9 cellular contexts compared by ENCODE assay signal in genomic region chr3:10941972-10942371, GRCh38. TPM values are rescaled to one million over a fixed set of nuclear protein-coding genes. Genes with fewer than 3 reads are reported as not detected.
A peak's percentile ranks its signal among the peaks of the same experiment; 100 is the strongest.
DNase-seq lines count a peak whose midpoint lies in the region; ATAC-seq and TF ChIP-seq lines count a peak whose summit lies in the region.
"Had no signal": no experiment of that assay in that cellular context is flagged by ENCODE, and none has a peak within 500 bp of the region (broad histone marks: within the 10 kb centered on the region; RNA-seq: fewer than 3 reads in every experiment).

No MANE protein-coding gene starts in this region.

- TF ChIP-seq RAD21 in SK-N-SH (IDR thresholded peaks at IDR 0.05; ENCODE audit: low read length), result peak; percentile 19; the same call in 1 of the 2 replicates

- no CpG with 5 or more reads among the region's 1 CpG for WGBS in SK-N-SH (ENCODE audit: low lambda C conversion rate)

- H3F3A ChIP-seq in SK-N-SH (replicated peaks; ENCODE audit: insufficient read depth), result no peaks in the 10 kb centered on the region

- H3K4me3 ChIP-seq in SK-N-SH (ENCODE audit: low read depth in 2 of 2, low read length in 1 of 2) (no peak overlapping the region), SJCRH30 (no peak overlapping the region), fibroblast of the aortic adventitia (ENCODE audit: low read depth, low read length) (no peak overlapping the region)

- no peaks in the 10 kb centered on the region for H4K20me1 ChIP-seq in SK-N-SH (ENCODE audit: insufficient read depth)

- H3K27me3 ChIP-seq in SK-N-SH (ENCODE audit: insufficient read depth), result no peaks in the 10 kb centered on the region
- no peaks in the 10 kb centered on the region for H3K27me3 ChIP-seq in SJCRH30

- no peak for DNase-seq in SK-N-SH
- DNase-seq in SJCRH30, result peak; percentile 26 to 53
- DNase-seq in fibroblast of the aortic adventitia (ENCODE audit: low read depth), result no peak
- peak; percentile 32 for DNase-seq in stimulated activated CD4-positive, alpha-beta T cell treated with anti-CD3 and anti-CD28 coated beads, Interleukin-4, amount 100 ng/mL, for 1 hour
- DNase-seq in OCI-M2 (lab: John Stamatoyannopoulos, UW; ENCODE audit: unreplicated experiment), result no peak
- DNase-seq in HPDE6-E6E7 (ENCODE audit: extremely low spot score), result no peak

- no peaks in the 10 kb centered on the region for H3K9me2 ChIP-seq in SK-N-SH

- no peak overlapping the region for H3K9ac ChIP-seq in SK-N-SH

- ATAC-seq in SK-N-SH treated with all-trans-retinoic acid at 6 μM for 48 hours (no peak), GM18873 (IDR thresholded peaks at IDR 0.05; ENCODE audit: low FRiP score, unreplicated experiment) (no peak)
- ATAC-seq: activated T-helper 17 cell treated with anti-CD3 and anti-CD28 coated beads, Interleukin-2, amount 50 U/mL, for 72 hours had no signal

- no peak for TF ChIP-seq EP300 in SK-N-SH (IDR thresholded peaks at IDR 0.05; ENCODE audit: borderline replicate concordance in 1 of 2, low read depth in 1 of 2, low read length in 1 of 2)

- peaks cover 0 to 2% of the 10 kb centered on the region in 2 experiments; a peak in 1 of 4 replicates for H3K4me1 ChIP-seq in SK-N-SH (ENCODE audit: control insufficient read depth in 1 of 2, insufficient read depth in 2 of 2, low read depth in 1 of 2, low read length in 1 of 2)
- H3K4me1 ChIP-seq in SJCRH30, result peaks cover 3% of the 10 kb centered on the region; the same call in 1 of the 2 replicates

- no peak overlapping the region for H3K4me2 ChIP-seq in SK-N-SH

- H3K79me2 ChIP-seq in SK-N-SH (ENCODE audit: insufficient read depth), result no peaks in the 10 kb centered on the region

- H3K36me3 ChIP-seq in SK-N-SH (replicated peaks in 1 of 2; ENCODE audit: control insufficient read depth in 1 of 2, insufficient read depth in 2 of 2, low read length in 1 of 2), result no peaks in the 10 kb centered on the region
- no peaks in the 10 kb centered on the region for H3K36me3 ChIP-seq in SJCRH30

- CTCF ChIA-PET in SK-N-SH (lab: Yijun Ruan, JAX), result interaction anchor here (0.5 to 12.7 kb wide), 18 partner anchors 8 to 193 kb away, joined by 3 to 281 read pairs (median 3); no protein-coding TSS in a partner anchor

- TF ChIP-seq CTCF in SK-N-SH (IDR thresholded peaks at IDR 0.05) (peak; percentile 63), fibroblast of the aortic adventitia (IDR thresholded peaks at IDR 0.05; ENCODE audit: insufficient read depth, low read length) (peak; percentile 78)

- no peak overlapping the region for H2AFZ ChIP-seq in SK-N-SH (ENCODE audit: low read depth)

- POLR2A ChIA-PET in SK-N-SH (lab: Yijun Ruan, JAX), result no interaction called here

- H3K9me3 ChIP-seq in SK-N-SH, result no peaks in the 10 kb centered on the region
- H3K9me3 ChIP-seq in SJCRH30 (replicated peaks), result no peaks in the 10 kb centered on the region

- H3K27ac ChIP-seq in SK-N-SH (ENCODE audit: low read depth in 2 of 2, low read length in 1 of 2) (no peak overlapping the region), SJCRH30 (no peak overlapping the region)

TF ChIP-seq in SK-N-SH, 30 proteins besides CTCF, POLR2A, EP300 and RAD21:
- TF ChIP-seq EZH2phosphoT487 (IDR thresholded peaks at IDR 0.05; ENCODE audit: borderline replicate concordance, low read depth) (no peak), SMC3 (IDR thresholded peaks at IDR 0.05; ENCODE audit: low read depth, low read length) (0 out of 2 replicates have a peak, but pooled peaks have one; percentile 17)
TF ChIP-seq in SK-N-SH: peak in this region for 1.

TF ChIP-seq in SK-N-SH treated with all-trans-retinoic acid at 6 μM for 48 hours, 23 proteins besides CTCF, POLR2A, EP300 and RAD21:
- TF ChIP-seq ZNF8 (CRISPR knock-in tag; IDR thresholded peaks at IDR 0.05), result no peak
- no peak for TF ChIP-seq PPARA (CRISPR knock-in tag; IDR thresholded peaks at IDR 0.05; ENCODE audit: borderline replicate concordance)
- no peak for TF ChIP-seq ISL1 (CRISPR knock-in tag; IDR thresholded peaks at IDR 0.05)
- no peak for TF ChIP-seq ZFP30 (CRISPR knock-in tag; IDR thresholded peaks at IDR 0.05)
- TF ChIP-seq ZNF565 (CRISPR knock-in tag; conservative IDR thresholded peaks at IDR 0.05; ENCODE audit: low read depth), result no peak

RNA-seq across cellular contexts. Expression of gene SLC6A1, which starts 50.6 kb away (rescaled TPM):
- not detected in 2 replicates for polyA plus RNA-seq in SK-N-SH (2012; rRNA removed)
- 0.01 TPM in 2 replicates for polyA plus RNA-seq in SK-N-SH (2012; cell fraction: cytosol; rRNA removed)
- polyA plus RNA-seq in SK-N-SH (2012; cell fraction: nucleus; rRNA removed), result not detected in 2 replicates
- total RNA-seq in SJCRH30 (2014; rRNA removed; shearing (Covaris generic)), result not detected in 2 replicates
- not detected in 2 replicates for total RNA-seq in fibroblast of the aortic adventitia (ENCODE audit: low replicate concordance)
- total RNA-seq: activated T-helper 17 cell treated with anti-CD3 and anti-CD28 coated beads, Interleukin-2, amount 50 U/mL, for 72 hours had no signal

Comparison
In these comparisons a context has a peak if more than half of its experiments do, and no peak if none do; other contexts are left out.
1. DNase-seq: peak in SJCRH30 (2 of 2) and stimulated activated CD4-positive, alpha-beta T cell treated with anti-CD3 and anti-CD28 coated beads, Interleukin-4, amount 100 ng/mL, for 1 hour (single experiment); none in SK-N-SH (single experiment), fibroblast of the aortic adventitia (single experiment), OCI-M2 (single experiment) and HPDE6-E6E7 (single experiment).